ENCODE assay signal across 1 cellular context in genomic region chr9:99099806-99100585, GRCh38.
A peak's percentile ranks its signal among the peaks of the same experiment; 100 is the strongest.
TF ChIP-seq lines count a peak whose summit lies in the region.

No MANE protein-coding gene starts in this region.

TF ChIP-seq in HEK293, 187 proteins besides CTCF, POLR2A, EP300 and RAD21:
- peak; percentile 88 for TF ChIP-seq ZNF146 (tag by site-specific recombination; IDR thresholded peaks at IDR 0.05)
